1 cellular context compared by ENCODE assay signal in the genomic region with DNA sequence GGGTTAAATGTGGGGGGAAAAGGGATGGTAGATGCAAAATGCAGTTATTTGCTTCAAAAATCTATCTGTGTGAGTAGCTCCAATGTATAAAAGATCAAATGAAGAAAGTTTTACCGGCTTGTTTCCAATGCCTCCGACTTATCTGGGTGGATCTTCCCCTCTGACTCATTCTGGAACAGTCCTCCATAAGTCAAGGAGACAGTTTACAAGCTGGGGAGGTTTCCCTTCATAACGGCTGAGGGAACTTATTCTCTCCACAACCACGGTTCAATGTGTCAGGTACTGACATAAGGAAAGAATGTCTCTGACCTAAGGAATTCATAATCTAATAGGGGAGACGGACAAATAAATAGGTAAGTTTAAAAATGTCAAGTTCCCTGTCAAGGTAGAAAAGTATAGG.
TF ChIP-seq lines count a peak whose summit lies in the region.

No MANE protein-coding gene starts in this region.

TF ChIP-seq in IMR-90, 13 proteins besides CTCF, POLR2A, EP300 and RAD21:
- peak; percentile 61; the same call in 1 of the 2 replicates for TF ChIP-seq FOS (IDR thresholded peaks at IDR 0.05; ENCODE audit: low read depth, low read length)
- TF ChIP-seq MAZ (IDR thresholded peaks at IDR 0.05; ENCODE audit: borderline replicate concordance, low read depth, low read length): no peak
